ENCODE assay signal across 17 cellular contexts in the genomic region with DNA sequence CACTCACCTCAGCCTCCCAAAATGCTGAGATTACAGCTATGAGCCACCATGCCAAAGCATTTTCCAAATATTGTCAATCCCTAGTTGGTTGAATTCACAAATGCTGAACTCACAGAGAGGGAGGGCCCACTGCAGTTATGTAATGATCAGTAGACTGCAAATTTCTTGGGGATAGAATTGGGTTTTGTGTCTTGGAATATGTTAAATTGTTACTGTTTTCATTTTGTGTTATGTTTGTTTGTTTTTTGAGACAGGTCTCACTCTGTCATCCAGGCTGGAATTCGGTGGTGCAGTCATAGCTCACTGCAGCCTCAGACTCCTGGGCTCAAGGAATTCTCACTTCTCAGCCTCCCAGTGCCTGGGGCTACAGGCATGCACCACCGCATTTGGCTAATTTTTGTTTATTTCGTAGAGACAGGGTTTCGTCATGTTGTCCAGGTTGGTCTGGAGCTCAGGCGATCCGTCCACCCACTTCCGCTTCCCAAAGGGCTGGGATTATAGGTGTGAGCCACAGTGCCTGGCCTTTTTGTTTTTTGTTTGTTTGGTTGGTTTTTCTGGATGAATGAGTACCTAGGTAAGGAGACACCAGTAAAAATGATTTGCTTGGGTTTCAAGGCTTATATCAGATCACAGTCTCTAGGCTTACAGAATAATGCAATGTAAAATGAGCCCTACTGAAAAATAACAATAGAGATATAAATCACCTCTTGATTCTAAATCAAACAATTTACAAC. TPM values are rescaled to one million over a fixed set of nuclear protein-coding genes. Genes with fewer than 3 reads are reported as not detected.
DNase-seq lines count a peak whose midpoint lies in the region; ATAC-seq and TF ChIP-seq lines count a peak whose summit lies in the region.
"Had no signal": no experiment of that assay in that cellular context is flagged by ENCODE, and none has a peak within 500 bp of the region (broad histone marks: within the 10 kb centered on the region; RNA-seq: fewer than 3 reads in every experiment).

No MANE protein-coding gene starts in this region.

- no peaks in the 10 kb centered on the region for H3K36me3 Mint-ChIP-seq in activated T-cell treated with anti-CD3 and anti-CD28 coated beads, Interleukin-2, amount 50 U/mL, for 72 hours (ENCODE audit: insufficient read depth in 2 of 2)
- no peaks in the 10 kb centered on the region for H3K36me3 Mint-ChIP-seq in activated T-cell treated with anti-CD3 and anti-CD28 coated beads, Interleukin-2, amount 50 U/mL, for 24 hours (ENCODE audit: low read depth)
- no peaks in the 10 kb centered on the region for H3K36me3 Mint-ChIP-seq in activated T-helper 1 cell treated with anti-CD3 and anti-CD28 coated beads, Interleukin-12 subunit alpha, Interleukin-12 subunit beta, Interleukin-2, Interleukin-4 antibody, amounts not matched to agents 30 ng/mL and 10 ng/mL and 1 ng/mL, durations not matched to agents 14 hours and 24 hours and 36 hours (ENCODE audit: low read depth)
- H3K36me3 Mint-ChIP-seq in neural progenitor cell = no peaks in the 10 kb centered on the region
- H3K36me3 Mint-ChIP-seq in activated T-cell treated with anti-CD3 and anti-CD28 coated beads, Interleukin-2, amount 50 U/mL, for 4 hours (ENCODE audit: insufficient read depth) = no peaks in the 10 kb centered on the region
- H3K36me3 Mint-ChIP-seq in activated CD4-positive, alpha-beta memory T cell treated with anti-CD3 and anti-CD28 coated beads, Interleukin-2, amount 10 ng/mL, durations not matched to agents 7 days and 5 days (ENCODE audit: low read depth) = no peaks in the 10 kb centered on the region
- H3K36me3 Mint-ChIP-seq: CD8-positive, alpha-beta memory T cell had no signal

- H3K27ac Mint-ChIP-seq in activated T-cell treated with anti-CD3 and anti-CD28 coated beads, Interleukin-2, amount 50 U/mL, for 72 hours = peak overlapping the region; percentile 42
- no peak overlapping the region for H3K27ac Mint-ChIP-seq in activated T-cell treated with anti-CD3 and anti-CD28 coated beads, Interleukin-2, amount 50 U/mL, for 24 hours
- peak overlapping the region; percentile 40 for H3K27ac Mint-ChIP-seq in activated T-helper 1 cell treated with anti-CD3 and anti-CD28 coated beads, Interleukin-12 subunit alpha, Interleukin-12 subunit beta, Interleukin-2, Interleukin-4 antibody, amounts not matched to agents 30 ng/mL and 10 ng/mL and 1 ng/mL, durations not matched to agents 14 hours and 24 hours and 36 hours
- H3K27ac Mint-ChIP-seq in neural progenitor cell = no peak overlapping the region
- no peak overlapping the region for H3K27ac Mint-ChIP-seq in activated CD4-positive, alpha-beta memory T cell treated with anti-CD3 and anti-CD28 coated beads, Interleukin-2, amount 10 ng/mL, durations not matched to agents 7 days and 5 days

- no peaks in the 10 kb centered on the region for H3K27me3 Mint-ChIP-seq in activated T-cell treated with anti-CD3 and anti-CD28 coated beads, Interleukin-2, amount 50 U/mL, for 72 hours (ENCODE audit: low read depth)
- no peaks in the 10 kb centered on the region for H3K27me3 Mint-ChIP-seq in activated T-cell treated with anti-CD3 and anti-CD28 coated beads, Interleukin-2, amount 50 U/mL, for 24 hours
- H3K27me3 Mint-ChIP-seq in activated T-helper 1 cell treated with anti-CD3 and anti-CD28 coated beads, Interleukin-12 subunit alpha, Interleukin-12 subunit beta, Interleukin-2, Interleukin-4 antibody, amounts not matched to agents 30 ng/mL and 10 ng/mL and 1 ng/mL, durations not matched to agents 14 hours and 24 hours and 36 hours (ENCODE audit: insufficient read depth) = peaks cover 1% of the 10 kb centered on the region
- no peaks in the 10 kb centered on the region for H3K27me3 Mint-ChIP-seq in neural progenitor cell (ENCODE audit: insufficient read depth, low read depth)
- H3K27me3 Mint-ChIP-seq in activated T-cell treated with anti-CD3 and anti-CD28 coated beads, Interleukin-2, amount 50 U/mL, for 4 hours (ENCODE audit: low read depth) = peaks cover 2% of the 10 kb centered on the region
- H3K27me3 Mint-ChIP-seq in activated CD4-positive, alpha-beta memory T cell treated with anti-CD3 and anti-CD28 coated beads, Interleukin-2, amount 10 ng/mL, durations not matched to agents 7 days and 5 days = peaks cover 2% of the 10 kb centered on the region

- H3K4me2 ChIP-seq in neural progenitor cell = peak overlapping the region; percentile 9

- H3K27me3 ChIP-seq in HUES6 (ENCODE audit: control insufficient read depth, insufficient read depth, low read length) = no peaks in the 10 kb centered on the region
- H3K27me3 ChIP-seq in neural progenitor cell = no peaks in the 10 kb centered on the region
- H3K27me3 ChIP-seq: pancreas had no signal

- H3K4me3 Mint-ChIP-seq in activated T-cell treated with anti-CD3 and anti-CD28 coated beads, Interleukin-2, amount 50 U/mL, for 72 hours = no peak overlapping the region
- H3K4me3 Mint-ChIP-seq in activated T-cell treated with anti-CD3 and anti-CD28 coated beads, Interleukin-2, amount 50 U/mL, for 24 hours = no peak overlapping the region
- H3K4me3 Mint-ChIP-seq in activated T-helper 1 cell treated with anti-CD3 and anti-CD28 coated beads, Interleukin-12 subunit alpha, Interleukin-12 subunit beta, Interleukin-2, Interleukin-4 antibody, amounts not matched to agents 30 ng/mL and 10 ng/mL and 1 ng/mL, durations not matched to agents 14 hours and 24 hours and 36 hours = no peak overlapping the region
- H3K4me3 Mint-ChIP-seq in neural progenitor cell = no peak overlapping the region
- H3K4me3 Mint-ChIP-seq in activated T-cell treated with anti-CD3 and anti-CD28 coated beads, Interleukin-2, amount 50 U/mL, for 4 hours = no peak overlapping the region
- H3K4me3 Mint-ChIP-seq in activated CD4-positive, alpha-beta memory T cell treated with anti-CD3 and anti-CD28 coated beads, Interleukin-2, amount 10 ng/mL, durations not matched to agents 7 days and 5 days = no peak overlapping the region
- H3K4me3 Mint-ChIP-seq: CD8-positive, alpha-beta memory T cell had no signal

- no peaks in the 10 kb centered on the region for H4K20me1 ChIP-seq in neural progenitor cell (ENCODE audit: low read depth)

- no peak for TF ChIP-seq CTCF in neural progenitor cell (IDR thresholded peaks at IDR 0.05)
- no peak for TF ChIP-seq CTCF in RWPE1 (conservative IDR thresholded peaks at IDR 0.05; ENCODE audit: low read depth)

- DNase-seq in activated T-cell treated with anti-CD3 and anti-CD28 coated beads, Interleukin-2, amount 50 U/mL, for 72 hours = no peak
- DNase-seq in activated T-cell treated with anti-CD3 and anti-CD28 coated beads, Interleukin-2, amount 50 U/mL, for 24 hours = no peak
- DNase-seq in activated T-helper 1 cell treated with anti-CD3 and anti-CD28 coated beads, Interleukin-12 subunit alpha, Interleukin-12 subunit beta, Interleukin-2, Interleukin-4 antibody, amounts not matched to agents 30 ng/mL and 10 ng/mL and 1 ng/mL, durations not matched to agents 14 hours and 24 hours and 36 hours (ENCODE audit: low spot score) = no peak
- DNase-seq in neural progenitor cell (ENCODE audit: low spot score) = no peak
- DNase-seq in RWPE1 (ENCODE audit: low spot score) = no peak
- DNase-seq in activated T-cell treated with anti-CD3 and anti-CD28 coated beads, Interleukin-2, amount 50 U/mL, for 4 hours = no peak
- DNase-seq in activated CD4-positive, alpha-beta memory T cell treated with anti-CD3 and anti-CD28 coated beads, Interleukin-2, amount 10 ng/mL, durations not matched to agents 7 days and 5 days = no peak
- DNase-seq: activated naive CD4-positive, alpha-beta T cell treated with anti-CD3 and anti-CD28 coated beads, Interleukin-2, amount 50 U/mL, for 16 hours; CD8-positive, alpha-beta memory T cell; EL; foreskin fibroblast; left cardiac atrium; pancreas; RPMI8226; stimulated activated CD4-positive, alpha-beta T cell treated with anti-CD3 and anti-CD28 coated beads, Interleukin-4, amount 100 ng/mL, for 24 hours had no signal

- ATAC-seq in activated T-cell treated with anti-CD3 and anti-CD28 coated beads, Interleukin-2, amount 50 U/mL, for 72 hours (replicated peaks in 1 of 2) = no peak
- no peak for ATAC-seq in activated T-cell treated with anti-CD3 and anti-CD28 coated beads, Interleukin-2, amount 50 U/mL, for 4 hours
- ATAC-seq: left cardiac atrium, pancreas had no signal

- H3K27ac ChIP-seq in HUES6 (ENCODE audit: low read depth, low read length) (peak overlapping the region; percentile 71; the same call in 1 of the 2 replicates), neural progenitor cell (no peak overlapping the region), RWPE1 (no peak overlapping the region)
- H3K27ac ChIP-seq: coronary artery, pancreas had no signal

- peak overlapping the region; percentile 74 for H2AFZ ChIP-seq in neural progenitor cell (replicated peaks)

- no peaks in the 10 kb centered on the region for H3K79me2 ChIP-seq in neural progenitor cell (ENCODE audit: low read depth)

- H3K4me3 ChIP-seq in HUES6 (ENCODE audit: low read depth, low read length) = no peak overlapping the region; the same call in 1 of the 2 replicates
- no peak overlapping the region for H3K4me3 ChIP-seq in neural progenitor cell
- H3K4me3 ChIP-seq: coronary artery, pancreas had no signal

- intact Hi-C loops in activated T-helper 1 cell treated with anti-CD3 and anti-CD28 coated beads, Interleukin-12 subunit alpha, Interleukin-12 subunit beta, Interleukin-2, Interleukin-4 antibody, amounts not matched to agents 30 ng/mL and 10 ng/mL and 1 ng/mL, durations not matched to agents 14 hours and 24 hours and 36 hours (cut with micrococcal nuclease) = loop anchor here (5.0 kb wide), 1 partner anchor 298 kb away; no protein-coding TSS in a partner anchor

- H3K36me3 ChIP-seq in HUES6 (ENCODE audit: control insufficient read depth, insufficient read depth, low read length) (no peaks in the 10 kb centered on the region), neural progenitor cell (no peaks in the 10 kb centered on the region)
- H3K36me3 ChIP-seq: pancreas had no signal

- H3K4me1 ChIP-seq in HUES6 (ENCODE audit: control insufficient read depth, insufficient read depth, low read length) (peaks cover 37% of the 10 kb centered on the region), neural progenitor cell (peaks cover 18% of the 10 kb centered on the region)
- H3K4me1 ChIP-seq: pancreas had no signal

- POLR2A ChIA-PET in RWPE1 (lab: Yijun Ruan, JAX; ENCODE audit: low non-redundant PET) = interaction anchor here (1.0 kb wide), 1 partner anchor 33 kb away, joined by 3 read pairs; no protein-coding TSS in a partner anchor
- POLR2A ChIA-PET in activated CD4-positive, alpha-beta memory T cell treated with anti-CD3 and anti-CD28 coated beads, Interleukin-2, amount 10 ng/mL, durations not matched to agents 7 days and 5 days (lab: Charles Lee) = interaction anchor here (1.0 to 15.4 kb wide), 3 partner anchors 14 to 32 kb away, joined by 3 to 377 read pairs (median 19); partner anchors contain the start of gene LMNB1

- CTCF ChIA-PET in RWPE1 (lab: Yijun Ruan, JAX) = no interaction called here
- CTCF ChIA-PET in activated CD4-positive, alpha-beta memory T cell treated with anti-CD3 and anti-CD28 coated beads, Interleukin-2, amount 10 ng/mL, durations not matched to agents 7 days and 5 days (lab: Charles Lee) = interaction anchor here (1.8 kb wide), 1 partner anchor 33 kb away, joined by 7 read pairs; no protein-coding TSS in a partner anchor

- H3F3A ChIP-seq in neural progenitor cell (ENCODE audit: low read depth) = peaks cover 18% of the 10 kb centered on the region

- H3K9me3 ChIP-seq in HUES6 (ENCODE audit: control insufficient read depth, insufficient read depth, low read depth, low read length) (no peaks in the 10 kb centered on the region), neural progenitor cell (ENCODE audit: low read depth) (no peaks in the 10 kb centered on the region)
- H3K9me3 ChIP-seq: pancreas had no signal

- peaks cover 51% of the 10 kb centered on the region for H3K4me1 Mint-ChIP-seq in activated T-cell treated with anti-CD3 and anti-CD28 coated beads, Interleukin-2, amount 50 U/mL, for 72 hours (ENCODE audit: low read depth)
- peaks cover 36% of the 10 kb centered on the region for H3K4me1 Mint-ChIP-seq in activated T-cell treated with anti-CD3 and anti-CD28 coated beads, Interleukin-2, amount 50 U/mL, for 24 hours (ENCODE audit: low read depth)
- H3K4me1 Mint-ChIP-seq in activated T-helper 1 cell treated with anti-CD3 and anti-CD28 coated beads, Interleukin-12 subunit alpha, Interleukin-12 subunit beta, Interleukin-2, Interleukin-4 antibody, amounts not matched to agents 30 ng/mL and 10 ng/mL and 1 ng/mL, durations not matched to agents 14 hours and 24 hours and 36 hours (ENCODE audit: low read depth) = peaks cover 60% of the 10 kb centered on the region
- peaks cover 25% of the 10 kb centered on the region for H3K4me1 Mint-ChIP-seq in neural progenitor cell
- peaks cover 15% of the 10 kb centered on the region for H3K4me1 Mint-ChIP-seq in activated T-cell treated with anti-CD3 and anti-CD28 coated beads, Interleukin-2, amount 50 U/mL, for 4 hours (ENCODE audit: low read depth)
- H3K4me1 Mint-ChIP-seq in activated CD4-positive, alpha-beta memory T cell treated with anti-CD3 and anti-CD28 coated beads, Interleukin-2, amount 10 ng/mL, durations not matched to agents 7 days and 5 days = peaks cover 30% of the 10 kb centered on the region

- H3K9me3 Mint-ChIP-seq in activated T-cell treated with anti-CD3 and anti-CD28 coated beads, Interleukin-2, amount 50 U/mL, for 72 hours = no peaks in the 10 kb centered on the region
- H3K9me3 Mint-ChIP-seq in activated T-cell treated with anti-CD3 and anti-CD28 coated beads, Interleukin-2, amount 50 U/mL, for 24 hours = no peaks in the 10 kb centered on the region
- H3K9me3 Mint-ChIP-seq in activated T-helper 1 cell treated with anti-CD3 and anti-CD28 coated beads, Interleukin-12 subunit alpha, Interleukin-12 subunit beta, Interleukin-2, Interleukin-4 antibody, amounts not matched to agents 30 ng/mL and 10 ng/mL and 1 ng/mL, durations not matched to agents 14 hours and 24 hours and 36 hours = no peaks in the 10 kb centered on the region
- H3K9me3 Mint-ChIP-seq in neural progenitor cell = no peaks in the 10 kb centered on the region
- H3K9me3 Mint-ChIP-seq in activated T-cell treated with anti-CD3 and anti-CD28 coated beads, Interleukin-2, amount 50 U/mL, for 4 hours = no peaks in the 10 kb centered on the region
- H3K9me3 Mint-ChIP-seq in activated CD4-positive, alpha-beta memory T cell treated with anti-CD3 and anti-CD28 coated beads, Interleukin-2, amount 10 ng/mL, durations not matched to agents 7 days and 5 days = no peaks in the 10 kb centered on the region
- H3K9me3 Mint-ChIP-seq: CD8-positive, alpha-beta memory T cell had no signal

- H3K9ac ChIP-seq in HUES6 (ENCODE audit: low read length) (peak overlapping the region; percentile 53), neural progenitor cell (no peak overlapping the region)

RNA-seq across cellular contexts. Expression of gene LMNB1, which starts 31.5 kb away (rescaled TPM):
- 100 to 1,000 TPM; 186 to 211 TPM for total RNA-seq in activated T-cell treated with anti-CD3 and anti-CD28 coated beads, Interleukin-2, amount 50 U/mL, for 72 hours
- 200 and 209 TPM in 2 replicates for total RNA-seq in activated T-helper 1 cell treated with anti-CD3 and anti-CD28 coated beads, Interleukin-12 subunit alpha, Interleukin-12 subunit beta, Interleukin-2, Interleukin-4 antibody, amounts not matched to agents 30 ng/mL and 10 ng/mL and 1 ng/mL, durations not matched to agents 14 hours and 24 hours and 36 hours
- 197 and 245 TPM in 2 replicates for total RNA-seq in neural progenitor cell (ENCODE audit: low replicate concordance)
- 100 to 1,000 TPM; 113 to 137 (median 118) TPM for total RNA-seq in activated T-cell treated with anti-CD3 and anti-CD28 coated beads, Interleukin-2, amount 50 U/mL, for 4 hours
- 100 to 1,000 TPM; 291 to 296 TPM for total RNA-seq in activated CD4-positive, alpha-beta memory T cell treated with anti-CD3 and anti-CD28 coated beads, Interleukin-2, amount 10 ng/mL, durations not matched to agents 7 days and 5 days

Comparison
In these comparisons a context has a peak if more than half of its experiments do, and no peak if none do; other contexts are left out.
1. H3K27ac Mint-ChIP-seq: peak in activated T-cell treated with anti-CD3 and anti-CD28 coated beads, Interleukin-2, amount 50 U/mL, for 72 hours (single experiment) and activated T-helper 1 cell treated with anti-CD3 and anti-CD28 coated beads, Interleukin-12 subunit alpha, Interleukin-12 subunit beta, Interleukin-2, Interleukin-4 antibody, amounts not matched to agents 30 ng/mL and 10 ng/mL and 1 ng/mL, durations not matched to agents 14 hours and 24 hours and 36 hours (single experiment); none in activated T-cell treated with anti-CD3 and anti-CD28 coated beads, Interleukin-2, amount 50 U/mL, for 24 hours (single experiment), neural progenitor cell (single experiment) and activated CD4-positive, alpha-beta memory T cell treated with anti-CD3 and anti-CD28 coated beads, Interleukin-2, amount 10 ng/mL, durations not matched to agents 7 days and 5 days (single experiment).